ENCODE assay signal across 2 cellular contexts in the genomic region with DNA sequence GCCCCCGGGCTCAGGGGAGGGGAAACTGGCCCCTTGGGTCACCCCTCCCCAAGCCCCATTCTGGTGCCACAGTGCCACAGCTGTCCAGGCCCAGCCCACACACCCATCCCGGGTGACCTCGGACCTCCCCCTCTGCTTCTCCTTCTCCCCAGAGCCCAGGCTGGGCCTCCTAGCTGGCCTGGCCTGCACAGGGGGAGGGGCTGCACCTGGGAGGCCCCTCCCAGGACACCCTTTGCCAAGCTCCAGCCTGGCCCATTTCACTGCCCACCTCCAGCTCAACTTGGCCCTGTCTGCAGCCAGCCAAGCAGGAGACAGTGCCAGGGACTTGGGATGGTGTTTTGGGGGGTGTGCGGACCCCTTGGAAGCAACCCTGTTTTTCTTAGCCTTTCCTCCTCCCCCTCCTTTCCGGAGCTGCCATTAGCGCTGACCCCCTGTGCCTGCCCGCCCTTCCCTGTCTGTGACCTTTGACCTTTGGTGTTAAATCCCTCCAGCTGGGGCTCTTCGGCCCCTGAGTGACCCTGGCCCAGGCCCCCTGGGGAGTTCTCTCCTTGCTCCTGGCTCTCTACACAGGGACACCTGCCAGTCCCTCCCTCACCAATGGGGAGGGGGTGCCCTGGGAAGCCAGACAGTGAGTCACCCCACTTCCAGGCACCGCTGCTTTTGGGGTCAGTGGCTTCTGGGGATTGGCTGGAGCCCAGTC.
TF ChIP-seq lines count a peak whose summit lies in the region.

No MANE protein-coding gene starts in this region.

TF ChIP-seq in GM23338, 12 proteins besides CTCF, POLR2A, EP300 and RAD21 (continued from another document):
- TF ChIP-seq, protein P1, sequence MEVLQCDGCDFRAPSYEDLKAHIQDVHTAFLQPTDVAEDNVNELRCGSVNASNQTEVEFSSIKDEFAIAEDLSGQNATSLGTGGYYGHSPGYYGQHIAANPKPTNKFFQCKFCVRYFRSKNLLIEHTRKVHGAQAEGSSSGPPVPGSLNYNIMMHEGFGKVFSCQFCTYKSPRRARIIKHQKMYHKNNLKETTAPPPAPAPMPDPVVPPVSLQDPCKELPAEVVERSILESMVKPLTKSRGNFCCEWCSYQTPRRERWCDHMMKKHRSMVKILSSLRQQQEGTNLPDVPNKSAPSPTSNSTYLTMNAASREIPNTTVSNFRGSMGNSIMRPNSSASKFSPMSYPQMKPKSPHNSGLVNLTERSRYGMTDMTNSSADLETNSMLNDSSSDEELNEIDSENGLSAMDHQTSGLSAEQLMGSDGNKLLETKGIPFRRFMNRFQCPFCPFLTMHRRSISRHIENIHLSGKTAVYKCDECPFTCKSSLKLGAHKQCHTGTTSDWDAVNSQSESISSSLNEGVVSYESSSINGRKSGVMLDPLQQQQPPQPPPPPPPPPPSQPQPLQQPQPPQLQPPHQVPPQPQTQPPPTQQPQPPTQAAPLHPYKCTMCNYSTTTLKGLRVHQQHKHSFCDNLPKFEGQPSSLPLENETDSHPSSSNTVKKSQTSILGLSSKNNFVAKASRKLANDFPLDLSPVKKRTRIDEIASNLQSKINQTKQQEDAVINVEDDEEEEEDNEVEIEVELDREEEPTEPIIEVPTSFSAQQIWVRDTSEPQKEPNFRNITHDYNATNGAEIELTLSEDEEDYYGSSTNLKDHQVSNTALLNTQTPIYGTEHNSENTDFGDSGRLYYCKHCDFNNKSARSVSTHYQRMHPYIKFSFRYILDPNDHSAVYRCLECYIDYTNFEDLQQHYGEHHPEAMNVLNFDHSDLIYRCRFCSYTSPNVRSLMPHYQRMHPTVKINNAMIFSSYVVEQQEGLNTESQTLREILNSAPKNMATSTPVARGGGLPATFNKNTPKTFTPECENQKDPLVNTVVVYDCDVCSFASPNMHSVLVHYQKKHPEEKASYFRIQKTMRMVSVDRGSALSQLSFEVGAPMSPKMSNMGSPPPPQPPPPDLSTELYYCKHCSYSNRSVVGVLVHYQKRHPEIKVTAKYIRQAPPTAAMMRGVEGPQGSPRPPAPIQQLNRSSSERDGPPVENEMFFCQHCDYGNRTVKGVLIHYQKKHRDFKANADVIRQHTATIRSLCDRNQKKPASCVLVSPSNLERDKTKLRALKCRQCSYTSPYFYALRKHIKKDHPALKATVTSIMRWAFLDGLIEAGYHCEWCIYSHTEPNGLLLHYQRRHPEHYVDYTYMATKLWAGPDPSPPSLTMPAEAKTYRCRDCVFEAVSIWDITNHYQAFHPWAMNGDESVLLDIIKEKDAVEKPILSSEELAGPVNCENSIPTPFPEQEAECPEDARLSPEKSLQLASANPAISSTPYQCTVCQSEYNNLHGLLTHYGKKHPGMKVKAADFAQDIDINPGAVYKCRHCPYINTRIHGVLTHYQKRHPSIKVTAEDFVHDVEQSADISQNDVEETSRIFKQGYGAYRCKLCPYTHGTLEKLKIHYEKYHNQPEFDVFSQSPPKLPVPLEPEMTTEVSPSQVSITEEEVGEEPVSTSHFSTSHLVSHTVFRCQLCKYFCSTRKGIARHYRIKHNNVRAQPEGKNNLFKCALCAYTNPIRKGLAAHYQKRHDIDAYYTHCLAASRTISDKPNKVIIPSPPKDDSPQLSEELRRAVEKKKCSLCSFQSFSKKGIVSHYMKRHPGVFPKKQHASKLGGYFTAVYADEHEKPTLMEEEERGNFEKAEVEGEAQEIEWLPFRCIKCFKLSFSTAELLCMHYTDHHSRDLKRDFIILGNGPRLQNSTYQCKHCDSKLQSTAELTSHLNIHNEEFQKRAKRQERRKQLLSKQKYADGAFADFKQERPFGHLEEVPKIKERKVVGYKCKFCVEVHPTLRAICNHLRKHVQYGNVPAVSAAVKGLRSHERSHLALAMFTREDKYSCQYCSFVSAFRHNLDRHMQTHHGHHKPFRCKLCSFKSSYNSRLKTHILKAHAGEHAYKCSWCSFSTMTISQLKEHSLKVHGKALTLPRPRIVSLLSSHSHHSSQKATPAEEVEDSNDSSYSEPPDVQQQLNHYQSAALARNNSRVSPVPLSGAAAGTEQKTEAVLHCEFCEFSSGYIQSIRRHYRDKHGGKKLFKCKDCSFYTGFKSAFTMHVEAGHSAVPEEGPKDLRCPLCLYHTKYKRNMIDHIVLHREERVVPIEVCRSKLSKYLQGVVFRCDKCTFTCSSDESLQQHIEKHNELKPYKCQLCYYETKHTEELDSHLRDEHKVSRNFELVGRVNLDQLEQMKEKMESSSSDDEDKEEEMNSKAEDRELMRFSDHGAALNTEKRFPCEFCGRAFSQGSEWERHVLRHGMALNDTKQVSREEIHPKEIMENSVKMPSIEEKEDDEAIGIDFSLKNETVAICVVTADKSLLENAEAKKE (CRISPR knock-in tag; IDR thresholded peaks at IDR 0.05) = no peak
- no peak for TF ChIP-seq ZNF331 (CRISPR knock-in tag; IDR thresholded peaks at IDR 0.05; ENCODE audit: low read depth)
- no peak for TF ChIP-seq JUNB (IDR thresholded peaks at IDR 0.05; ENCODE audit: unreplicated experiment)
- TF ChIP-seq STAT1 (IDR thresholded peaks at IDR 0.05; ENCODE audit: unreplicated experiment) = no peak
- TF ChIP-seq, protein P2, sequence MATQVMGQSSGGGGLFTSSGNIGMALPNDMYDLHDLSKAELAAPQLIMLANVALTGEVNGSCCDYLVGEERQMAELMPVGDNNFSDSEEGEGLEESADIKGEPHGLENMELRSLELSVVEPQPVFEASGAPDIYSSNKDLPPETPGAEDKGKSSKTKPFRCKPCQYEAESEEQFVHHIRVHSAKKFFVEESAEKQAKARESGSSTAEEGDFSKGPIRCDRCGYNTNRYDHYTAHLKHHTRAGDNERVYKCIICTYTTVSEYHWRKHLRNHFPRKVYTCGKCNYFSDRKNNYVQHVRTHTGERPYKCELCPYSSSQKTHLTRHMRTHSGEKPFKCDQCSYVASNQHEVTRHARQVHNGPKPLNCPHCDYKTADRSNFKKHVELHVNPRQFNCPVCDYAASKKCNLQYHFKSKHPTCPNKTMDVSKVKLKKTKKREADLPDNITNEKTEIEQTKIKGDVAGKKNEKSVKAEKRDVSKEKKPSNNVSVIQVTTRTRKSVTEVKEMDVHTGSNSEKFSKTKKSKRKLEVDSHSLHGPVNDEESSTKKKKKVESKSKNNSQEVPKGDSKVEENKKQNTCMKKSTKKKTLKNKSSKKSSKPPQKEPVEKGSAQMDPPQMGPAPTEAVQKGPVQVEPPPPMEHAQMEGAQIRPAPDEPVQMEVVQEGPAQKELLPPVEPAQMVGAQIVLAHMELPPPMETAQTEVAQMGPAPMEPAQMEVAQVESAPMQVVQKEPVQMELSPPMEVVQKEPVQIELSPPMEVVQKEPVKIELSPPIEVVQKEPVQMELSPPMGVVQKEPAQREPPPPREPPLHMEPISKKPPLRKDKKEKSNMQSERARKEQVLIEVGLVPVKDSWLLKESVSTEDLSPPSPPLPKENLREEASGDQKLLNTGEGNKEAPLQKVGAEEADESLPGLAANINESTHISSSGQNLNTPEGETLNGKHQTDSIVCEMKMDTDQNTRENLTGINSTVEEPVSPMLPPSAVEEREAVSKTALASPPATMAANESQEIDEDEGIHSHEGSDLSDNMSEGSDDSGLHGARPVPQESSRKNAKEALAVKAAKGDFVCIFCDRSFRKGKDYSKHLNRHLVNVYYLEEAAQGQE (IDR thresholded peaks at IDR 0.05; ENCODE audit: unreplicated experiment) = no peak
- TF ChIP-seq ZNF114 (CRISPR knock-in tag; IDR thresholded peaks at IDR 0.05) = no peak
- no peak for TF ChIP-seq EZH2phosphoT487 (IDR thresholded peaks at IDR 0.05; ENCODE audit: unreplicated experiment)
- TF ChIP-seq CREB1 (CRISPR knock-in tag; IDR thresholded peaks at IDR 0.05; ENCODE audit: low read depth) = no peak

TF ChIP-seq in WTC11, 78 proteins besides CTCF, POLR2A, EP300 and RAD21 (continued from another document):
- TF ChIP-seq, protein P3, sequence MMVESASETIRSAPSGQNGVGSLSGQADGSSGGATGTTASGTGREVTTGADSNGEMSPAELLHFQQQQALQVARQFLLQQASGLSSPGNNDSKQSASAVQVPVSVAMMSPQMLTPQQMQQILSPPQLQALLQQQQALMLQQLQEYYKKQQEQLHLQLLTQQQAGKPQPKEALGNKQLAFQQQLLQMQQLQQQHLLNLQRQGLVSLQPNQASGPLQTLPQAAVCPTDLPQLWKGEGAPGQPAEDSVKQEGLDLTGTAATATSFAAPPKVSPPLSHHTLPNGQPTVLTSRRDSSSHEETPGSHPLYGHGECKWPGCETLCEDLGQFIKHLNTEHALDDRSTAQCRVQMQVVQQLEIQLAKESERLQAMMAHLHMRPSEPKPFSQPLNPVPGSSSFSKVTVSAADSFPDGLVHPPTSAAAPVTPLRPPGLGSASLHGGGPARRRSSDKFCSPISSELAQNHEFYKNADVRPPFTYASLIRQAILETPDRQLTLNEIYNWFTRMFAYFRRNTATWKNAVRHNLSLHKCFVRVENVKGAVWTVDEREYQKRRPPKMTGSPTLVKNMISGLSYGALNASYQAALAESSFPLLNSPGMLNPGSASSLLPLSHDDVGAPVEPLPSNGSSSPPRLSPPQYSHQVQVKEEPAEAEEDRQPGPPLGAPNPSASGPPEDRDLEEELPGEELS (CRISPR knock-in tag; IDR thresholded peaks at IDR 0.05) = no peak
